ENCODE assay signal across 28 cellular contexts in the genomic region with DNA sequence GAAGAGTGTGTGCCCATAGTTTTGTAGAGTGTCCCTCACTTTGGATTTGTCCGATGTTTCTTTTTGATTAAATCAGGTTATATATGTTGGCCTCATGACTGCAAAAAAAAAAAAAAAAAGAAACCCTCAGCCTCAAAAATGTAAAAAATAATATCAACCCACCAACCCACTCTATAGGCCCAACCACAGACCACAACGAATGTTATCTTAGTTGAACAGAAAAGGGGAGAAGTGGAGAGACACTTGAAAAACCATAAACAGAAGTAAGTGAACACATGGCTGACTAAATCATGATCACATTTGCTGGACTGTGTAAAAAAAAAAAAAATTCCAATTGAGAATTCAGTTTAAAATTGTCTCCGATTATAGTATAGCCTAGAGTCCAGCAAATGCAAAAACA.
"Had no signal": no experiment of that assay in that cellular context is flagged by ENCODE, and none has a peak within 500 bp of the region (broad histone marks: within the 10 kb centered on the region; RNA-seq: fewer than 3 reads in every experiment).

No MANE protein-coding gene starts in this region.

- H3K4me3 Mint-ChIP-seq: activated CD4-positive, alpha-beta memory T cell treated with anti-CD3 and anti-CD28 coated beads for 36 hours; activated CD4-positive, alpha-beta T cell treated with anti-CD3 and anti-CD28 coated beads, Interleukin-2, amount 10 ng/mL, durations not matched to agents 24 days and 14 days; activated naive CD4-positive, alpha-beta T cell treated with anti-CD3 and anti-CD28 coated beads, Interleukin-2, amount 10 ng/mL, durations not matched to agents 7 days and 5 days; activated naive CD8-positive, alpha-beta T cell treated with anti-CD3 and anti-CD28 coated beads, Interleukin-2, amount 10 ng/mL, durations not matched to agents 7 days and 5 days; endodermal cell; natural killer cell treated with Interleukin-12 subunit alpha and Interleukin-12 subunit beta and Interleukin-15 and Interleukin-18, amount 100 ng/mL, for 72 hours; stimulated activated naive B cell treated with anti-CD40 and anti-IgM and Interleukin-4, amounts not matched to agents 10 μg/mL and 1 μg/mL and 100 μg/mL, for 72 hours had no signal

- H3K4me3 ChIP-seq: ascending aorta, esophagus muscularis mucosa, left ventricle myocardium inferior, mucosa of descending colon, stomach, thyroid gland, upper lobe of left lung, vagina had no signal

- H3K9me3 Mint-ChIP-seq: natural killer cell treated with Interleukin-12 subunit alpha and Interleukin-12 subunit beta and Interleukin-15 and Interleukin-18, amount 100 ng/mL, for 72 hours had no signal

- DNase-seq: activated CD4-positive, alpha-beta memory T cell treated with anti-CD3 and anti-CD28 coated beads for 36 hours; activated CD4-positive, alpha-beta T cell treated with anti-CD3 and anti-CD28 coated beads, Interleukin-2, amount 10 ng/mL, durations not matched to agents 24 days and 14 days; activated CD4-positive, CD25-positive, alpha-beta regulatory T cell treated with anti-CD3 and anti-CD28 coated beads, Interleukin-2, amount 50 U/mL, for 72 hours; activated CD8-positive, alpha-beta memory T cell treated with anti-CD3 and anti-CD28 coated beads, Interleukin-2, amount 50 U/mL, for 4 hours; activated gamma-delta T cell; activated naive CD4-positive, alpha-beta T cell treated with anti-CD3 and anti-CD28 coated beads, Interleukin-2, amount 10 ng/mL, durations not matched to agents 7 days and 5 days; activated naive CD8-positive, alpha-beta T cell treated with anti-CD3 and anti-CD28 coated beads, Interleukin-2, amount 10 ng/mL, durations not matched to agents 7 days and 5 days; activated T-cell treated with anti-CD3 and anti-CD28 coated beads, Interleukin-2, amount 50 U/mL, for 1 hour; brain microvascular endothelial cell; endodermal cell; foreskin keratinocyte; islet precursor cell; left ventricle myocardium inferior; mucosa of descending colon; posterior cingulate gyrus; right cardiac atrium; stimulated activated CD4-positive, alpha-beta T cell treated with anti-CD3 and anti-CD28 coated beads, Interleukin-15, amount 100 ng/mL, for 24 hours; stimulated activated CD4-positive, alpha-beta T cell treated with anti-CD3 and anti-CD28 coated beads, Interleukin-2, amount 100 ng/mL, for 24 hours; stimulated activated naive B cell treated with anti-CD40 and anti-IgM and Interleukin-4, amounts not matched to agents 10 μg/mL and 1 μg/mL and 100 μg/mL, for 72 hours; stomach; T-helper 2 cell; thyroid gland; upper lobe of left lung; WERI-Rb-1 had no signal

- H3K9me3 ChIP-seq: ascending aorta, left ventricle myocardium inferior, mucosa of descending colon, thyroid gland, upper lobe of left lung, vagina had no signal

- H3K27me3 ChIP-seq: ascending aorta, brain microvascular endothelial cell, esophagus muscularis mucosa, foreskin keratinocyte, stomach, thyroid gland, upper lobe of left lung, vagina had no signal

- H3K27ac ChIP-seq: ascending aorta, brain microvascular endothelial cell, esophagus muscularis mucosa, foreskin keratinocyte, left ventricle myocardium inferior, stomach, thyroid gland, upper lobe of left lung, vagina, WERI-Rb-1 had no signal

- ATAC-seq: foreskin keratinocyte; mucosa of descending colon; natural killer cell treated with Interleukin-12 subunit alpha and Interleukin-12 subunit beta and Interleukin-15 and Interleukin-18, amount 100 ng/mL, for 72 hours; right cardiac atrium; stimulated activated naive B cell treated with anti-CD40 and anti-IgM and Interleukin-4, amounts not matched to agents 10 μg/mL and 1 μg/mL and 100 μg/mL, for 72 hours had no signal

- H3K27me3 Mint-ChIP-seq: activated CD4-positive, alpha-beta memory T cell treated with anti-CD3 and anti-CD28 coated beads for 36 hours; activated CD4-positive, alpha-beta T cell treated with anti-CD3 and anti-CD28 coated beads, Interleukin-2, amount 10 ng/mL, durations not matched to agents 24 days and 14 days; activated naive CD4-positive, alpha-beta T cell treated with anti-CD3 and anti-CD28 coated beads, Interleukin-2, amount 10 ng/mL, durations not matched to agents 7 days and 5 days; activated naive CD8-positive, alpha-beta T cell treated with anti-CD3 and anti-CD28 coated beads, Interleukin-2, amount 10 ng/mL, durations not matched to agents 7 days and 5 days had no signal

- H3K4me1 Mint-ChIP-seq: activated CD4-positive, alpha-beta T cell treated with anti-CD3 and anti-CD28 coated beads, Interleukin-2, amount 10 ng/mL, durations not matched to agents 24 days and 14 days; activated naive CD4-positive, alpha-beta T cell treated with anti-CD3 and anti-CD28 coated beads, Interleukin-2, amount 10 ng/mL, durations not matched to agents 7 days and 5 days; activated naive CD8-positive, alpha-beta T cell treated with anti-CD3 and anti-CD28 coated beads, Interleukin-2, amount 10 ng/mL, durations not matched to agents 7 days and 5 days had no signal

- H3K36me3 Mint-ChIP-seq: activated CD4-positive, alpha-beta memory T cell treated with anti-CD3 and anti-CD28 coated beads for 36 hours; activated naive CD4-positive, alpha-beta T cell treated with anti-CD3 and anti-CD28 coated beads, Interleukin-2, amount 10 ng/mL, durations not matched to agents 7 days and 5 days; activated naive CD8-positive, alpha-beta T cell treated with anti-CD3 and anti-CD28 coated beads, Interleukin-2, amount 10 ng/mL, durations not matched to agents 7 days and 5 days; natural killer cell treated with Interleukin-12 subunit alpha and Interleukin-12 subunit beta and Interleukin-15 and Interleukin-18, amount 100 ng/mL, for 72 hours had no signal

- H3K27ac Mint-ChIP-seq: activated CD4-positive, alpha-beta memory T cell treated with anti-CD3 and anti-CD28 coated beads for 36 hours; activated CD4-positive, alpha-beta T cell treated with anti-CD3 and anti-CD28 coated beads, Interleukin-2, amount 10 ng/mL, durations not matched to agents 24 days and 14 days; activated naive CD4-positive, alpha-beta T cell treated with anti-CD3 and anti-CD28 coated beads, Interleukin-2, amount 10 ng/mL, durations not matched to agents 7 days and 5 days; activated naive CD8-positive, alpha-beta T cell treated with anti-CD3 and anti-CD28 coated beads, Interleukin-2, amount 10 ng/mL, durations not matched to agents 7 days and 5 days; endodermal cell; natural killer cell treated with Interleukin-12 subunit alpha and Interleukin-12 subunit beta and Interleukin-15 and Interleukin-18, amount 100 ng/mL, for 72 hours; stimulated activated naive B cell treated with anti-CD40 and anti-IgM and Interleukin-4, amounts not matched to agents 10 μg/mL and 1 μg/mL and 100 μg/mL, for 72 hours had no signal

- H3K4me1 ChIP-seq: ascending aorta, foreskin keratinocyte, left ventricle myocardium inferior, upper lobe of left lung, vagina had no signal

- H3K36me3 ChIP-seq: ascending aorta, brain microvascular endothelial cell, esophagus muscularis mucosa, left ventricle myocardium inferior, stomach, thyroid gland, upper lobe of left lung, vagina, WERI-Rb-1 had no signal
